Comparison of ENCODE assay signal across 8 cellular contexts in the genomic region with DNA sequence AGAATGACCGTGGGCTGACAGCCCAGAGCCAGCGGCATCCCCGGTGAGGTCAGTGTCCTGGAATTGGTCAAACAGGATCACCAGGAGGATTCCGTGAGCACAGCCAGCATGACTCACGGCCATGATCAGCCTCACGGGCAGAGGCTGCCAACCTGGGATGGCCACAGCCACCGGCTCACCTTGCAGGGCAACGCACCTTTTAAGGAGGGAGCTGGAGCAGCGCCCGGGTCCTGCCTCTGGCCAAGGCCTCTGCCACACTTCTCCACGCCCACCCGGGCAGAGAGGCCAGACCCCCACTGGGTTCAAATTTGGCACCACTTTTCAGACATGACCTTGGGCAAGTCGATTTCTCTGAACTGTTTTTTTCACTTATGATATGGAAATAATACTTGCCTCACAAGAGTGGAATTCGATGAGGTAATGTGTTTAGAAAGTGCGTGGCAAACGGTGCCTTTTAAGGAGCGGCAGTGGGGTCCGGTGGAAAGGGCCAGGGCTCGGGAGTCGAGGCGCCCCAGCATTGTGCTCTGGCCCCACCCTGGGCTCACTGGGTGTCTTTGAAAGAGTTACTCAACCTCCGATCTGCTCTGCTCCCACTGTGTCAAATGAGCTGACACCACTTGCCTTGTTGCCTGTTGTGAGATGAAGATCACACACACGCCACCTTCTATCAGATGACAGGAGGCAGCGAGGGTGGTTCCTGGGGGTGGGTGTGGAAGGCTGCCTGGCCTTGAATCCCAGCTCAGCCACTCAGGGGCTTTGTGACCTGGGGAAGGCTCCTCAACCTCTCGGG. TPM values are rescaled to one million over a fixed set of nuclear protein-coding genes. Genes with fewer than 3 reads are reported as not detected.
A peak's percentile ranks its signal among the peaks of the same experiment; 100 is the strongest.
DNase-seq lines count a peak whose midpoint lies in the region; ATAC-seq, FAIRE-seq and TF ChIP-seq lines count a peak whose summit lies in the region.

No MANE protein-coding gene starts in this region.

- H3K36me3 Mint-ChIP-seq in H9 (ENCODE audit: insufficient read depth in 1 of 3, low read depth in 3 of 3), result peaks cover 0 to 12% (median 7%) of the 10 kb centered on the region in 3 experiments; a peak in 4 of 7 replicates

- H3K23me2 ChIP-seq in H9 (ENCODE audit: insufficient read length, low read depth, low read length, poor library complexity, severe bottlenecking), result no peaks in the 10 kb centered on the region

- no peak overlapping the region for H3K14ac ChIP-seq in H9 (ENCODE audit: insufficient read depth, low read length)

- H3K9me3 ChIP-seq in H9 (ENCODE audit: control insufficient read depth, low read depth, low read length) (no peaks in the 10 kb centered on the region), small intestine (ENCODE audit: control insufficient read depth, low read depth) (no peaks in the 10 kb centered on the region)

- H3K79me2 ChIP-seq in H9 (ENCODE audit: insufficient read depth, low read length), result no peaks in the 10 kb centered on the region

- no peak overlapping the region for H3K23ac ChIP-seq in H9 (ENCODE audit: insufficient read length, low read depth, low read length)

- no peak overlapping the region for H4K5ac ChIP-seq in H9 (ENCODE audit: insufficient read length, low read depth, low read length)

- no peak overlapping the region for H2AK5ac ChIP-seq in H9 (ENCODE audit: insufficient read length, low read length)

- FAIRE-seq in small intestine (lab: Jason Lieb, UNC), result no peak

- WGBS in H9 (ENCODE audit: extremely low coverage, insufficient read length, low lambda C conversion rate), result no CpG with 5 or more reads among the region's 25 CpGs
- 17 to 53% (median 33%) methylated on average over 25 of the region's 25 CpGs for WGBS in small intestine, 3 donors

- H3K79me1 ChIP-seq in H9 (ENCODE audit: insufficient read depth, low read depth, low read length, poor library complexity, severe bottlenecking), result no peaks in the 10 kb centered on the region

- H3K4me2 ChIP-seq in H9 (ENCODE audit: insufficient read depth, insufficient read length, low read length), result no peak overlapping the region

- no peak overlapping the region for H3K9ac ChIP-seq in H9 (ENCODE audit: extremely low read depth, insufficient read length, low read length)

- no peak overlapping the region for H2BK5ac ChIP-seq in H9 (ENCODE audit: insufficient read length, low read length)

- peaks cover 2% of the 10 kb centered on the region; the same call in 1 of the 2 replicates for H3K4me1 ChIP-seq in H9 (ENCODE audit: insufficient read depth, low read length)
- no peaks in the 10 kb centered on the region for H3K4me1 ChIP-seq in small intestine (ENCODE audit: control insufficient read depth in 2 of 2, insufficient read depth in 1 of 2, low read depth in 1 of 2, low read length in 1 of 2)

- intact Hi-C loops in left ventricle myocardium superior (cut with micrococcal nuclease), result no loop called here

- H3K56ac ChIP-seq in H9 (ENCODE audit: insufficient read length, low read depth, low read length), result no peak overlapping the region

- no peaks in the 10 kb centered on the region for H3K9me3 Mint-ChIP-seq in H9

- H4K20me1 ChIP-seq in H9 (ENCODE audit: control insufficient read depth, insufficient read depth, insufficient read length), result no peaks in the 10 kb centered on the region

- no peak overlapping the region for H3K4me3 ChIP-seq in small intestine (ENCODE audit: low read depth in 1 of 2, low read length in 2 of 2)

- H4K91ac ChIP-seq in H9 (ENCODE audit: insufficient read length, low read depth, low read length), result no peak overlapping the region

- no peaks in the 10 kb centered on the region for H3K27me3 ChIP-seq in H9 (ENCODE audit: insufficient read depth, low read length)
- no peaks in the 10 kb centered on the region for H3K27me3 ChIP-seq in small intestine (ENCODE audit: control insufficient read depth in 2 of 2, insufficient read depth in 2 of 2, low read length in 2 of 2)

- no peak overlapping the region for H2BK120ac ChIP-seq in H9 (ENCODE audit: low read depth, low read length, poor library complexity, severe bottlenecking)

- H3K4me3 Mint-ChIP-seq in H9, result no peak overlapping the region

- H4K8ac ChIP-seq in H9 (replicated peaks; ENCODE audit: insufficient read length, low read depth, low read length), result no peak overlapping the region

- H3K36me3 ChIP-seq in small intestine (ENCODE audit: control insufficient read depth in 2 of 2, insufficient read depth in 2 of 2, low read length in 2 of 2), result no peaks in the 10 kb centered on the region

- H2AFZ ChIP-seq in H9 (ENCODE audit: low read length), result no peak overlapping the region

- H3K27me3 Mint-ChIP-seq in H9 (ENCODE audit: low read depth), result 0 out of 2 replicates have a peak, but pooled peaks cover 2% of the 10 kb centered on the region

- DNase-seq in H9 (no peak), amniotic stem cell (lab: John Stamatoyannopoulos, UW) (peak; percentile 84), left ventricle myocardium superior (peak; percentile 86), small intestine (peak; percentile 71), CD1c-positive myeloid dendritic cell (ENCODE audit: extremely low spot score) (no peak), amygdala (lab: John Stamatoyannopoulos, UW) (no peak), NCI-H1092 treated with DMSO at 0.1 percent for 48 hours (lab: John Stamatoyannopoulos, UW) (no peak)

- H3K18ac ChIP-seq in H9 (ENCODE audit: insufficient read length, low read depth, low read length), result no peak overlapping the region

- no peak overlapping the region for H3K4ac ChIP-seq in H9 (ENCODE audit: low read depth, low read length)

- no peak overlapping the region for H2BK12ac ChIP-seq in H9 (ENCODE audit: insufficient read length, low read depth, low read length)

- H2BK15ac ChIP-seq in H9 (ENCODE audit: low read depth, low read length), result no peak overlapping the region

- H3K4me1 Mint-ChIP-seq in H9, result peaks cover 18 to 21% of the 10 kb centered on the region in 2 experiments

- H3K27ac Mint-ChIP-seq in H9, result peak overlapping the region in 2 of 3 experiments; percentile 81 to 82; a peak in 3 of 7 replicates

- H2BK20ac ChIP-seq in H9 (ENCODE audit: low read depth, low read length, poor library complexity, severe bottlenecking), result no peak overlapping the region

- no peak overlapping the region for H3T11ph ChIP-seq in H9 (ENCODE audit: low read length)

- peak; percentile 71 for ATAC-seq in left ventricle myocardium superior
- ATAC-seq in HG03196 (IDR thresholded peaks at IDR 0.05; ENCODE audit: unreplicated experiment), result no peak

- TF ChIP-seq CTCF in H9 (conservative IDR thresholded peaks at IDR 0.05), result no peak

- H3K27ac ChIP-seq in H9 (ENCODE audit: insufficient read length, low read depth, low read length), result no peak overlapping the region
- H3K27ac ChIP-seq in small intestine (ENCODE audit: low read depth in 1 of 2, low read length in 1 of 2), result peak overlapping the region; percentile 27 to 74

RNA-seq across cellular contexts. Expression of a gene that starts 16.0 kb away (rescaled TPM):
- 58.6 and 59.2 TPM in 2 replicates for total RNA-seq in H9 (2021)
- 131 TPM for total RNA-seq in left ventricle myocardium superior
- polyA plus RNA-seq in small intestine, result 100 to 1,000 TPM; 164 to 209 (median 199) TPM

RNA-seq across cellular contexts. Expression of a gene that starts 41.4 kb away (rescaled TPM):
- 31.3 and 34.4 TPM in 2 replicates for total RNA-seq in H9 (2021)
- total RNA-seq in left ventricle myocardium superior, result 13.5 TPM
- 1 to 10 TPM in 1 of 3 donors, under 1 TPM in 2; 0.67 to 5.5 (median 0.81) TPM for polyA plus RNA-seq in small intestine

Comparison
In these comparisons a context has a peak if more than half of its experiments do, and no peak if none do; other contexts are left out.
1. DNase-seq: peak in amniotic stem cell (single experiment), left ventricle myocardium superior (single experiment) and small intestine (single experiment); none in H9 (single experiment), CD1c-positive myeloid dendritic cell (single experiment), amygdala (0 of 56) and NCI-H1092 treated with DMSO at 0.1 percent for 48 hours (single experiment).